ENCODE assay signal across 1 cellular context in genomic region chr15:69127226-69127625, GRCh38.
TF ChIP-seq lines count a peak whose summit lies in the region.

No MANE protein-coding gene starts in this region.

TF ChIP-seq in WTC11, 78 proteins besides CTCF, POLR2A, EP300 and RAD21 (continued from another document):
- no peak for TF ChIP-seq PREB (CRISPR knock-in tag; IDR thresholded peaks at IDR 0.05; ENCODE audit: borderline replicate concordance)
- TF ChIP-seq ZNF138 (CRISPR knock-in tag; conservative IDR thresholded peaks at IDR 0.05), result no peak
- 0 out of 2 replicates have a peak, but pooled peaks have one; percentile 22 for TF ChIP-seq GABPB1 (CRISPR knock-in tag; IDR thresholded peaks at IDR 0.05)
- no peak for TF ChIP-seq GTF2I (CRISPR knock-in tag; conservative IDR thresholded peaks at IDR 0.05)
- TF ChIP-seq FOXP4 (CRISPR knock-in tag; IDR thresholded peaks at IDR 0.05), result no peak
